1 cellular context compared by ENCODE assay signal in the genomic region with DNA sequence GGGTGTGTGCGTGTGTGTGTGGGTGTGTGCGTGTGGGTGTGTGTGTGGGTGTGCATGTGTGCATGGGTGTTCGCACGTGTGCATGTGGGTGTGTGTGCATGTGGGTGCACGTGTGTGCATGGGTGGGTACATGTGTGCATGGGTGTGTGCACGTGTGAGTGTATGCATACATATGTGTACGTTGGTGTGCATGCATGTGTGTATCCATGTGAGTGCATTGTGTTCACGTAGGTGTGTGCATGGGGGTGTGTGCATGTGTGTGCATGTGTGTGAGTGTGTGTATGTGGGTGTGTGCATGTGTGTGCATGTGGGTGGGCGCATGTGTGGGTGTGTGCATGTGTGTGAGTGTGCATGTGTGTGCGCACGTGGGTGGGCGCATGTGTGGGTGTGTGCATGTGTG.
A peak's percentile ranks its signal among the peaks of the same experiment; 100 is the strongest.
TF ChIP-seq lines count a peak whose summit lies in the region.

No MANE protein-coding gene starts in this region.

TF ChIP-seq in HEK293, 187 proteins besides CTCF, POLR2A, EP300 and RAD21 (continued from another document):
- TF ChIP-seq, protein P1, sequence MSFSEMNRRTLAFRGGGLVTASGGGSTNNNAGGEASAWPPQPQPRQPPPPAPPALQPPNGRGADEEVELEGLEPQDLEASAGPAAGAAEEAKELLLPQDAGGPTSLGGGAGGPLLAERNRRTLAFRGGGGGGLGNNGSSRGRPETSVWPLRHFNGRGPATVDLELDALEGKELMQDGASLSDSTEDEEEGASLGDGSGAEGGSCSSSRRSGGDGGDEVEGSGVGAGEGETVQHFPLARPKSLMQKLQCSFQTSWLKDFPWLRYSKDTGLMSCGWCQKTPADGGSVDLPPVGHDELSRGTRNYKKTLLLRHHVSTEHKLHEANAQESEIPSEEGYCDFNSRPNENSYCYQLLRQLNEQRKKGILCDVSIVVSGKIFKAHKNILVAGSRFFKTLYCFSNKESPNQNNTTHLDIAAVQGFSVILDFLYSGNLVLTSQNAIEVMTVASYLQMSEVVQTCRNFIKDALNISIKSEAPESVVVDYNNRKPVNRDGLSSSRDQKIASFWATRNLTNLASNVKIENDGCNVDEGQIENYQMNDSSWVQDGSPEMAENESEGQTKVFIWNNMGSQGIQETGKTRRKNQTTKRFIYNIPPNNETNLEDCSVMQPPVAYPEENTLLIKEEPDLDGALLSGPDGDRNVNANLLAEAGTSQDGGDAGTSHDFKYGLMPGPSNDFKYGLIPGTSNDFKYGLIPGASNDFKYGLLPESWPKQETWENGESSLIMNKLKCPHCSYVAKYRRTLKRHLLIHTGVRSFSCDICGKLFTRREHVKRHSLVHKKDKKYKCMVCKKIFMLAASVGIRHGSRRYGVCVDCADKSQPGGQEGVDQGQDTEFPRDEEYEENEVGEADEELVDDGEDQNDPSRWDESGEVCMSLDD (tag by site-specific recombination; IDR thresholded peaks at IDR 0.05) = no peak
- TF ChIP-seq ZSCAN16 (tag by site-specific recombination; IDR thresholded peaks at IDR 0.05) (no peak), IKZF3 (tag by site-specific recombination; IDR thresholded peaks at IDR 0.05) (no peak), ZNF112 (tag by site-specific recombination; IDR thresholded peaks at IDR 0.05) (no peak), ZNF391 (tag by site-specific recombination; IDR thresholded peaks at IDR 0.05; ENCODE audit: borderline replicate concordance, low read depth) (no peak), ZNF394 (tag by site-specific recombination; IDR thresholded peaks at IDR 0.05; ENCODE audit: borderline replicate concordance) (no peak), ZNF302 (tag by site-specific recombination; IDR thresholded peaks at IDR 0.05; ENCODE audit: low read depth) (0 out of 2 replicates have a peak, but pooled peaks have one; percentile 9), OVOL3 (tag by site-specific recombination; IDR thresholded peaks at IDR 0.05) (no peak), ZNF549 (tag by site-specific recombination; IDR thresholded peaks at IDR 0.05) (no peak), ZNF747 (tag by site-specific recombination; IDR thresholded peaks at IDR 0.05) (no peak), ZNF548 (tag by site-specific recombination; IDR thresholded peaks at IDR 0.05) (no peak), ZNF184 (tag by site-specific recombination; IDR thresholded peaks at IDR 0.05) (no peak), ZNF707 (tag by site-specific recombination; IDR thresholded peaks at IDR 0.05) (no peak), HOXC10 (CRISPR knock-in tag; IDR thresholded peaks at IDR 0.05) (no peak), ZNF121 (tag by site-specific recombination; IDR thresholded peaks at IDR 0.05) (no peak), KLF9 (tag by site-specific recombination; IDR thresholded peaks at IDR 0.05; ENCODE audit: low read depth) (peak; percentile 66), ZNF221 (tag by site-specific recombination; IDR thresholded peaks at IDR 0.05; ENCODE audit: borderline replicate concordance) (no peak), ZBTB7A (tag by site-specific recombination; IDR thresholded peaks at IDR 0.05; ENCODE audit: low read depth) (no peak), ZNF19 (tag by site-specific recombination; IDR thresholded peaks at IDR 0.05; ENCODE audit: low read depth) (no peak), ZNF202 (tag by site-specific recombination; IDR thresholded peaks at IDR 0.05; ENCODE audit: borderline replicate concordance) (no peak), ZNF223 (tag by site-specific recombination; IDR thresholded peaks at IDR 0.05) (no peak), YY2 (tag by site-specific recombination; IDR thresholded peaks at IDR 0.05) (peak; percentile 52; the same call in 1 of the 2 replicates), ZBTB17 (tag by site-specific recombination; IDR thresholded peaks at IDR 0.05) (no peak), ZNF624 (tag by site-specific recombination; IDR thresholded peaks at IDR 0.05) (no peak), ZNF16 (tag by site-specific recombination; IDR thresholded peaks at IDR 0.05; ENCODE audit: low read depth) (no peak), ZNF776 (tag by site-specific recombination; IDR thresholded peaks at IDR 0.05; ENCODE audit: borderline replicate concordance) (no peak), KLF7 (tag by site-specific recombination; IDR thresholded peaks at IDR 0.05; ENCODE audit: borderline replicate concordance) (no peak), ZNF560 (tag by site-specific recombination; IDR thresholded peaks at IDR 0.05; ENCODE audit: borderline replicate concordance) (no peak), EGR2 (tag by site-specific recombination; IDR thresholded peaks at IDR 0.05; ENCODE audit: low read depth) (peak; percentile 99), ZNF664 (tag by site-specific recombination; IDR thresholded peaks at IDR 0.05) (no peak), BCL11A (tag by site-specific recombination; IDR thresholded peaks at IDR 0.05; ENCODE audit: low read depth) (no peak), ZNF544 (tag by site-specific recombination; IDR thresholded peaks at IDR 0.05) (no peak), ZNF239 (tag by site-specific recombination; IDR thresholded peaks at IDR 0.05) (no peak), ZNF132 (tag by site-specific recombination; IDR thresholded peaks at IDR 0.05; ENCODE audit: borderline replicate concordance) (no peak)
- TF ChIP-seq, protein P2, sequence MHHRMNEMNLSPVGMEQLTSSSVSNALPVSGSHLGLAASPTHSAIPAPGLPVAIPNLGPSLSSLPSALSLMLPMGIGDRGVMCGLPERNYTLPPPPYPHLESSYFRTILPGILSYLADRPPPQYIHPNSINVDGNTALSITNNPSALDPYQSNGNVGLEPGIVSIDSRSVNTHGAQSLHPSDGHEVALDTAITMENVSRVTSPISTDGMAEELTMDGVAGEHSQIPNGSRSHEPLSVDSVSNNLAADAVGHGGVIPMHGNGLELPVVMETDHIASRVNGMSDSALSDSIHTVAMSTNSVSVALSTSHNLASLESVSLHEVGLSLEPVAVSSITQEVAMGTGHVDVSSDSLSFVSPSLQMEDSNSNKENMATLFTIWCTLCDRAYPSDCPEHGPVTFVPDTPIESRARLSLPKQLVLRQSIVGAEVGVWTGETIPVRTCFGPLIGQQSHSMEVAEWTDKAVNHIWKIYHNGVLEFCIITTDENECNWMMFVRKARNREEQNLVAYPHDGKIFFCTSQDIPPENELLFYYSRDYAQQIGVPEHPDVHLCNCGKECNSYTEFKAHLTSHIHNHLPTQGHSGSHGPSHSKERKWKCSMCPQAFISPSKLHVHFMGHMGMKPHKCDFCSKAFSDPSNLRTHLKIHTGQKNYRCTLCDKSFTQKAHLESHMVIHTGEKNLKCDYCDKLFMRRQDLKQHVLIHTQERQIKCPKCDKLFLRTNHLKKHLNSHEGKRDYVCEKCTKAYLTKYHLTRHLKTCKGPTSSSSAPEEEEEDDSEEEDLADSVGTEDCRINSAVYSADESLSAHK (tag by site-specific recombination; IDR thresholded peaks at IDR 0.05) = no peak
- TF ChIP-seq, protein P3, sequence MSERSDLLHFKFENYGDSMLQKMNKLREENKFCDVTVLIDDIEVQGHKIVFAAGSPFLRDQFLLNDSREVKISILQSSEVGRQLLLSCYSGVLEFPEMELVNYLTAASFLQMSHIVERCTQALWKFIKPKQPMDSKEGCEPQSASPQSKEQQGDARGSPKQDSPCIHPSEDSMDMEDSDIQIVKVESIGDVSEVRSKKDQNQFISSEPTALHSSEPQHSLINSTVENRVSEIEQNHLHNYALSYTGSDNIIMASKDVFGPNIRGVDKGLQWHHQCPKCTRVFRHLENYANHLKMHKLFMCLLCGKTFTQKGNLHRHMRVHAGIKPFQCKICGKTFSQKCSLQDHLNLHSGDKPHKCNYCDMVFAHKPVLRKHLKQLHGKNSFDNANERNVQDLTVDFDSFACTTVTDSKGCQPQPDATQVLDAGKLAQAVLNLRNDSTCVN (tag by site-specific recombination; optimal IDR thresholded peaks at IDR 0.05) = peak; percentile 22
- TF ChIP-seq, protein P4, sequence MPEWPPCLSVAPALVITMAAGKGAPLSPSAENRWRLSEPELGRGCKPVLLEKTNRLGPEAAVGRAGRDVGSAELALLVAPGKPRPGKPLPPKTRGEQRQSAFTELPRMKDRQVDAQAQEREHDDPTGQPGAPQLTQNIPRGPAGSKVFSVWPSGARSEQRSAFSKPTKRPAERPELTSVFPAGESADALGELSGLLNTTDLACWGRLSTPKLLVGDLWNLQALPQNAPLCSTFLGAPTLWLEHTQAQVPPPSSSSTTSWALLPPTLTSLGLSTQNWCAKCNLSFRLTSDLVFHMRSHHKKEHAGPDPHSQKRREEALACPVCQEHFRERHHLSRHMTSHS (tag by site-specific recombination; IDR thresholded peaks at IDR 0.05) = no peak
- TF ChIP-seq, protein P5, sequence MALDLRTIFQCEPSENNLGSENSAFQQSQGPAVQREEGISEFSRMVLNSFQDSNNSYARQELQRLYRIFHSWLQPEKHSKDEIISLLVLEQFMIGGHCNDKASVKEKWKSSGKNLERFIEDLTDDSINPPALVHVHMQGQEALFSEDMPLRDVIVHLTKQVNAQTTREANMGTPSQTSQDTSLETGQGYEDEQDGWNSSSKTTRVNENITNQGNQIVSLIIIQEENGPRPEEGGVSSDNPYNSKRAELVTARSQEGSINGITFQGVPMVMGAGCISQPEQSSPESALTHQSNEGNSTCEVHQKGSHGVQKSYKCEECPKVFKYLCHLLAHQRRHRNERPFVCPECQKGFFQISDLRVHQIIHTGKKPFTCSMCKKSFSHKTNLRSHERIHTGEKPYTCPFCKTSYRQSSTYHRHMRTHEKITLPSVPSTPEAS (tag by site-specific recombination; IDR thresholded peaks at IDR 0.05) = peak; percentile 100
